ENCODE assay signal across 8 cellular contexts in the genomic region with DNA sequence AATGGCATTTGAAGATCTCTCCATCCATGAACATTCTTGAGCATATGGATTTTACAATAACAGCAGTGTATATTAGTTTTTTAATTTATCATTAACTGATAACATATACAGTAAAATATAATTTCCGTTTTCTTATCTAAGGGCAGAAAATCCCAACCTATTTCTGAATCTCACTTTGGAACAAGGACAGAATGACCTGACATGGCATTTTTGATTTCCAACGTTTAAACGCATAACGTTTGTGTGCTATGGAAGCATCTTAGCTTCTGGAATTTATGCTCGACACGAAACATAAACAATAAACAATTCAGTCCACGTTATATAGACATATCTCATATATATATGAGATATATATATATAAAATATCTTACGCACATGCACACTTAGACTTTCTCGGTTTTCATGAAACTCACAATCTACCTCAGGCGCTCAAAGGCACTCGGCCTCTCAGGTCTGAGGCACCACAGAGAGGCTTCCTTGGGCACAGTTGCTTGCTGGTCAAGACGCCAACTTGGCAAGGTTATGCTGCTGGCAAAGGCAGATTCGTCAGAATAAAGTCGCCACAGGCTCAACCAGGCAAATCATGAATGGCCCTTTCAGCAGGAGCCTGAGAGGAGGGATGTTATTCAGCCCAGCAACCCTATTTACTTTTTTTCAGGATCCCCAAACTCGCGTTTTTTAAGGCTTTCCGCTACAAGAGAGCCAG. TPM values are rescaled to one million over a fixed set of nuclear protein-coding genes. Genes with fewer than 3 reads are reported as not detected.
DNase-seq lines count a peak whose midpoint lies in the region; FAIRE-seq and TF ChIP-seq lines count a peak whose summit lies in the region.

No MANE protein-coding gene starts in this region.

- H3K9me3 Mint-ChIP-seq in activated CD4-positive, alpha-beta T cell treated with anti-CD3 and anti-CD28 coated beads, Interleukin-2, amount 10 ng/mL, durations not matched to agents 7 days and 5 days = no peaks in the 10 kb centered on the region
- no peaks in the 10 kb centered on the region for H3K9me3 Mint-ChIP-seq in activated naive CD8-positive, alpha-beta T cell treated with anti-CD3 and anti-CD28 coated beads for 36 hours

- H3K36me3 ChIP-seq in kidney (ENCODE audit: control insufficient read depth in 1 of 2, insufficient read depth in 2 of 2, low read length in 2 of 2) = no peaks in the 10 kb centered on the region

- peaks cover 31% of the 10 kb centered on the region for H3K27me3 Mint-ChIP-seq in activated CD4-positive, alpha-beta T cell treated with anti-CD3 and anti-CD28 coated beads, Interleukin-2, amount 10 ng/mL, durations not matched to agents 7 days and 5 days
- H3K27me3 Mint-ChIP-seq in activated naive CD8-positive, alpha-beta T cell treated with anti-CD3 and anti-CD28 coated beads for 36 hours = peaks cover 51% of the 10 kb centered on the region

- peak overlapping the region; percentile 37 for H3K4me3 Mint-ChIP-seq in activated CD4-positive, alpha-beta T cell treated with anti-CD3 and anti-CD28 coated beads, Interleukin-2, amount 10 ng/mL, durations not matched to agents 7 days and 5 days
- peak overlapping the region; percentile 26 for H3K4me3 Mint-ChIP-seq in activated naive CD8-positive, alpha-beta T cell treated with anti-CD3 and anti-CD28 coated beads for 36 hours

- no peak for TF ChIP-seq CTCF in kidney (IDR thresholded peaks at IDR 0.05; ENCODE audit: borderline replicate concordance, extremely low read depth, insufficient read depth)

- POLR2A ChIA-PET in activated CD4-positive, alpha-beta T cell treated with anti-CD3 and anti-CD28 coated beads, Interleukin-2, amount 10 ng/mL, durations not matched to agents 7 days and 5 days (lab: Charles Lee) = no interaction called here

- DNase-seq in activated CD4-positive, alpha-beta T cell treated with anti-CD3 and anti-CD28 coated beads, Interleukin-2, amount 10 ng/mL, durations not matched to agents 7 days and 5 days = no peak
- DNase-seq in activated CD4-positive, alpha-beta T cell treated with anti-CD3 and anti-CD28 coated beads for 1 hour = no peak
- no peak for DNase-seq in activated naive CD8-positive, alpha-beta T cell treated with anti-CD3 and anti-CD28 coated beads for 36 hours
- DNase-seq in kidney (no peak), superior temporal gyrus (ENCODE audit: extremely low spot score) (peak; percentile 71), NCI-H524 treated with DMSO at 0.1 percent for 48 hours (lab: John Stamatoyannopoulos, UW) (no peak), ecto neural progenitor cell (ENCODE audit: low spot score) (no peak)
- DNase-seq in central memory CD4-positive, alpha-beta T cell = no peak

- H3K9me3 ChIP-seq in kidney (ENCODE audit: control insufficient read depth in 1 of 2, low read length in 2 of 2) = no peaks in the 10 kb centered on the region

- no peaks in the 10 kb centered on the region for H3K4me1 ChIP-seq in kidney (ENCODE audit: control insufficient read depth in 1 of 2, insufficient read depth in 1 of 2, low read depth in 1 of 2, low read length in 2 of 2)

- no peak overlapping the region for H3K27ac Mint-ChIP-seq in activated CD4-positive, alpha-beta T cell treated with anti-CD3 and anti-CD28 coated beads, Interleukin-2, amount 10 ng/mL, durations not matched to agents 7 days and 5 days
- H3K27ac Mint-ChIP-seq in activated naive CD8-positive, alpha-beta T cell treated with anti-CD3 and anti-CD28 coated beads for 36 hours = no peak overlapping the region

- H3K27ac ChIP-seq in kidney (ENCODE audit: low read depth in 2 of 2, low read length in 2 of 2) = peak overlapping the region in 1 of 2 donors; percentile 80

- no peak overlapping the region for H3K9ac ChIP-seq in kidney (ENCODE audit: low read length in 2 of 2)

- no peak for FAIRE-seq in kidney (lab: Jason Lieb, UNC)

- intact Hi-C loops in kidney (cut with DNase I) = no loop called here

- no peaks in the 10 kb centered on the region for H3K36me3 Mint-ChIP-seq in activated CD4-positive, alpha-beta T cell treated with anti-CD3 and anti-CD28 coated beads, Interleukin-2, amount 10 ng/mL, durations not matched to agents 7 days and 5 days (ENCODE audit: low read depth)
- no peaks in the 10 kb centered on the region for H3K36me3 Mint-ChIP-seq in activated naive CD8-positive, alpha-beta T cell treated with anti-CD3 and anti-CD28 coated beads for 36 hours

- H3K4me3 ChIP-seq in kidney (ENCODE audit: low read length in 2 of 2) = peak overlapping the region; percentile 60 to 63

- CTCF ChIA-PET in activated CD4-positive, alpha-beta T cell treated with anti-CD3 and anti-CD28 coated beads, Interleukin-2, amount 10 ng/mL, durations not matched to agents 7 days and 5 days (lab: Charles Lee) = no interaction called here

- peaks cover 7% of the 10 kb centered on the region for H3K4me1 Mint-ChIP-seq in activated CD4-positive, alpha-beta T cell treated with anti-CD3 and anti-CD28 coated beads, Interleukin-2, amount 10 ng/mL, durations not matched to agents 7 days and 5 days
- H3K4me1 Mint-ChIP-seq in activated naive CD8-positive, alpha-beta T cell treated with anti-CD3 and anti-CD28 coated beads for 36 hours = peaks cover 9% of the 10 kb centered on the region

RNA-seq across cellular contexts. Expression of a gene that starts 1.0 kb away (rescaled TPM):
- total RNA-seq in activated CD4-positive, alpha-beta T cell treated with anti-CD3 and anti-CD28 coated beads, Interleukin-2, amount 10 ng/mL, durations not matched to agents 7 days and 5 days = under 1 TPM; 0.12 to 0.19 TPM
- total RNA-seq in activated naive CD8-positive, alpha-beta T cell treated with anti-CD3 and anti-CD28 coated beads for 36 hours = under 1 TPM; 0.12 to 0.30 TPM
- total RNA-seq in kidney = 42.2 TPM
- polyA plus RNA-seq in kidney (ENCODE audit: insufficient read depth, low read depth, low replicate concordance) = 20.0 TPM

Comparison
In these comparisons a context has a peak if more than half of its experiments do, and no peak if none do; other contexts are left out.
1. RNA of a gene that starts 1.0 kb away (total RNA-seq): 42.2 TPM in kidney (single experiment); 0.12 to 0.30 TPM in activated naive CD8-positive, alpha-beta T cell treated with anti-CD3 and anti-CD28 coated beads for 36 hours and 0.12 to 0.19 TPM in activated CD4-positive, alpha-beta T cell treated with anti-CD3 and anti-CD28 coated beads, Interleukin-2, amount 10 ng/mL, durations not matched to agents 7 days and 5 days; every median in the first group is over 10 times any median in the second.